Comparison of ENCODE assay signal across 15 cellular contexts in genomic region chr1:91160363-91161075, GRCh38.
A peak's percentile ranks its signal among the peaks of the same experiment; 100 is the strongest.
DNase-seq lines count a peak whose midpoint lies in the region; ATAC-seq and TF ChIP-seq lines count a peak whose summit lies in the region.
"Had no signal": no experiment of that assay in that cellular context is flagged by ENCODE, and none has a peak within 500 bp of the region (broad histone marks: within the 10 kb centered on the region; RNA-seq: fewer than 3 reads in every experiment).

No MANE protein-coding gene starts in this region.

- no peak overlapping the region for H3K4me3 Mint-ChIP-seq in activated CD8-positive, alpha-beta T cell treated with anti-CD3 and anti-CD28 coated beads, Interleukin-2, amount 10 ng/mL, durations not matched to agents 7 days and 5 days
- H3K4me3 Mint-ChIP-seq: B cell; CD8-positive, alpha-beta T cell had no signal

- H3K4me1 ChIP-seq in esophagus muscularis mucosa (peaks cover 0 to 3% (median 1%) of the 10 kb centered on the region in 4 donors), thyroid gland (peaks cover 7 to 28% of the 10 kb centered on the region in 2 donors)

- TF ChIP-seq POLR2A in esophagus muscularis mucosa (IDR thresholded peaks at IDR 0.05; ENCODE audit: low read depth) = no peak
- no peak for TF ChIP-seq POLR2A in thyroid gland (IDR thresholded peaks at IDR 0.05)

- H3K36me3 Mint-ChIP-seq in activated CD8-positive, alpha-beta T cell treated with anti-CD3 and anti-CD28 coated beads, Interleukin-2, amount 10 ng/mL, durations not matched to agents 7 days and 5 days (ENCODE audit: low read depth) = no peaks in the 10 kb centered on the region
- H3K36me3 Mint-ChIP-seq: CD8-positive, alpha-beta T cell had no signal

- no peak for TF ChIP-seq EP300 in esophagus muscularis mucosa (IDR thresholded peaks at IDR 0.05)

- CTCF ChIA-PET in activated CD8-positive, alpha-beta T cell treated with anti-CD3 and anti-CD28 coated beads, Interleukin-2, amount 10 ng/mL, durations not matched to agents 7 days and 5 days (lab: Charles Lee) = no interaction called here

- TF ChIP-seq CTCF in esophagus muscularis mucosa (IDR thresholded peaks at IDR 0.05) = no peak
- TF ChIP-seq CTCF in thyroid gland (IDR thresholded peaks at IDR 0.05) = no peak

- intact Hi-C loops in esophagus muscularis mucosa (cut with DNase I) (loop anchor here (10.0 kb wide), 1 partner anchor 446 kb away; the partner anchor contains the start of gene BARHL2), thyroid gland (cut with DNase I) (loop anchor here (10.0 kb wide), 1 partner anchor 436 kb away; no protein-coding TSS in a partner anchor)

- H3K9me3 ChIP-seq in esophagus muscularis mucosa (no peaks in the 10 kb centered on the region), thyroid gland (no peaks in the 10 kb centered on the region)

- H3K27me3 ChIP-seq in H7 (ENCODE audit: control insufficient read depth, insufficient read depth, low read length) = no peaks in the 10 kb centered on the region; the same call in 1 of the 2 replicates
- no peaks in the 10 kb centered on the region for H3K27me3 ChIP-seq in esophagus muscularis mucosa
- H3K27me3 ChIP-seq in thyroid gland = no peaks in the 10 kb centered on the region

- H3K36me3 ChIP-seq in H7 (replicated peaks; ENCODE audit: control insufficient read depth, insufficient read depth, low read length) = no peaks in the 10 kb centered on the region
- no peaks in the 10 kb centered on the region for H3K36me3 ChIP-seq in esophagus muscularis mucosa
- H3K36me3 ChIP-seq in thyroid gland = no peaks in the 10 kb centered on the region

- no peaks in the 10 kb centered on the region for H3K4me1 Mint-ChIP-seq in activated CD8-positive, alpha-beta T cell treated with anti-CD3 and anti-CD28 coated beads, Interleukin-2, amount 10 ng/mL, durations not matched to agents 7 days and 5 days (ENCODE audit: low read depth)

- H3K27ac Mint-ChIP-seq in activated CD8-positive, alpha-beta T cell treated with anti-CD3 and anti-CD28 coated beads, Interleukin-2, amount 10 ng/mL, durations not matched to agents 7 days and 5 days = no peak overlapping the region
- H3K27ac Mint-ChIP-seq: B cell; CD8-positive, alpha-beta T cell had no signal

- DNase-seq in H7 (peak; percentile 2), SK-N-DZ (ENCODE audit: low spot score) (peak; percentile 32), esophagus muscularis mucosa (ENCODE audit: extremely low spot score) (peak; percentile 90), thyroid gland (peak; percentile 80 to 81), NCI-H510A treated with DMSO at 0.1 percent for 48 hours (lab: John Stamatoyannopoulos, UW) (no peak)
- DNase-seq in activated CD8-positive, alpha-beta T cell treated with anti-CD3 and anti-CD28 coated beads, Interleukin-2, amount 10 ng/mL, durations not matched to agents 7 days and 5 days = no peak
- DNase-seq: C1 segment of cervical spinal cord; CD8-positive, alpha-beta T cell; COR-L47; DMS153; KBM-7 had no signal

- H3K27me3 Mint-ChIP-seq in activated CD8-positive, alpha-beta T cell treated with anti-CD3 and anti-CD28 coated beads, Interleukin-2, amount 10 ng/mL, durations not matched to agents 7 days and 5 days (ENCODE audit: low read depth) = peaks cover 4% of the 10 kb centered on the region

- WGBS in esophagus muscularis mucosa = 85% methylated on average over 14 of the region's 14 CpGs
- 42 to 45% methylated on average over 14 of the region's 14 CpGs for WGBS in thyroid gland, 2 donors

- H3K27ac ChIP-seq in esophagus muscularis mucosa (replicated peaks in 1 of 4) (no peak overlapping the region), thyroid gland (peak overlapping the region; percentile 60 to 85 (median 72))
- H3K27ac ChIP-seq: HL-60 had no signal

- POLR2A ChIA-PET in activated CD8-positive, alpha-beta T cell treated with anti-CD3 and anti-CD28 coated beads, Interleukin-2, amount 10 ng/mL, durations not matched to agents 7 days and 5 days (lab: Charles Lee) = no interaction called here

- no peak overlapping the region for H3K4me3 ChIP-seq in H7 (ENCODE audit: insufficient read depth, low read depth, low read length)
- no peak overlapping the region for H3K4me3 ChIP-seq in esophagus muscularis mucosa
- no peak overlapping the region for H3K4me3 ChIP-seq in thyroid gland (replicated peaks in 1 of 3)

- no peak for ATAC-seq in GM21619 (IDR thresholded peaks at IDR 0.05; ENCODE audit: unreplicated experiment)
- ATAC-seq in activated CD8-positive, alpha-beta T cell treated with anti-CD3 and anti-CD28 coated beads, Interleukin-2, amount 10 ng/mL, durations not matched to agents 7 days and 5 days = no peak
- ATAC-seq: CD8-positive, alpha-beta T cell; HCT116 had no signal

- no peaks in the 10 kb centered on the region for H3K9me3 Mint-ChIP-seq in activated CD8-positive, alpha-beta T cell treated with anti-CD3 and anti-CD28 coated beads, Interleukin-2, amount 10 ng/mL, durations not matched to agents 7 days and 5 days (ENCODE audit: insufficient read depth)
- H3K9me3 Mint-ChIP-seq: CD8-positive, alpha-beta T cell had no signal

Comparison
In these comparisons a context has a peak if more than half of its experiments do, and no peak if none do; other contexts are left out.
1. DNase-seq: peak in H7 (single experiment), SK-N-DZ (single experiment), esophagus muscularis mucosa (single experiment) and thyroid gland (2 of 2); none in NCI-H510A treated with DMSO at 0.1 percent for 48 hours (single experiment) and activated CD8-positive, alpha-beta T cell treated with anti-CD3 and anti-CD28 coated beads, Interleukin-2, amount 10 ng/mL, durations not matched to agents 7 days and 5 days (single experiment).
2. H3K27ac ChIP-seq: peak in thyroid gland (3 of 3); none in esophagus muscularis mucosa (0 of 4).